ENCODE assay signal across 13 cellular contexts in genomic region chr5:150847334-150847695, GRCh38. TPM values are rescaled to one million over a fixed set of nuclear protein-coding genes. Genes with fewer than 3 reads are reported as not detected.
DNase-seq lines count a peak whose midpoint lies in the region; ATAC-seq, FAIRE-seq and TF ChIP-seq lines count a peak whose summit lies in the region.
"Had no signal": no experiment of that assay in that cellular context is flagged by ENCODE, and none has a peak within 500 bp of the region (broad histone marks: within the 10 kb centered on the region; RNA-seq: fewer than 3 reads in every experiment).

No MANE protein-coding gene starts in this region.

- TF ChIP-seq POLR2A in GM12892 (IDR thresholded peaks at IDR 0.05; ENCODE audit: low read depth, low read length), result no peak
- no peak for TF ChIP-seq POLR2A in GM18505 (IDR thresholded peaks at IDR 0.05; ENCODE audit: borderline replicate concordance, extremely low read depth, insufficient read depth, insufficient read length)

- no peaks in the 10 kb centered on the region for H3K79me1 ChIP-seq in H9 (ENCODE audit: insufficient read depth, low read depth, low read length, poor library complexity, severe bottlenecking)

- H3K79me2 ChIP-seq in H9 (ENCODE audit: insufficient read depth, low read length), result no peaks in the 10 kb centered on the region

- H3K9me3 ChIP-seq in H9 (ENCODE audit: control insufficient read depth, low read depth, low read length) (no peaks in the 10 kb centered on the region), T-helper 17 cell (ENCODE audit: control insufficient read depth, low read length, poor library complexity, severe bottlenecking) (no peaks in the 10 kb centered on the region)
- H3K9me3 ChIP-seq in naive thymus-derived CD4-positive, alpha-beta T cell (ENCODE audit: control insufficient read depth in 2 of 3, low read length in 3 of 3), result no peaks in the 10 kb centered on the region
- H3K9me3 ChIP-seq: SJSA1 had no signal

- H2BK15ac ChIP-seq in H9 (ENCODE audit: low read depth, low read length), result no peak overlapping the region

- no peak overlapping the region for H3K14ac ChIP-seq in H9 (ENCODE audit: insufficient read depth, low read length)

- H2BK5ac ChIP-seq in H9 (ENCODE audit: insufficient read length, low read length), result no peak overlapping the region

- H3K23me2 ChIP-seq in H9 (ENCODE audit: insufficient read length, low read depth, low read length, poor library complexity, severe bottlenecking), result no peaks in the 10 kb centered on the region

- H2BK12ac ChIP-seq in H9 (ENCODE audit: insufficient read length, low read depth, low read length), result no peak overlapping the region

- no peak overlapping the region for H3K27ac ChIP-seq in H9 (ENCODE audit: insufficient read length, low read depth, low read length)
- H3K27ac ChIP-seq in naive thymus-derived CD4-positive, alpha-beta T cell (ENCODE audit: low read depth, low read length), result no peak overlapping the region
- H3K27ac ChIP-seq: brain microvascular endothelial cell, foreskin keratinocyte, SJSA1, WERI-Rb-1 had no signal

- no peaks in the 10 kb centered on the region for H3K27me3 ChIP-seq in H9 (ENCODE audit: insufficient read depth, low read length)
- no peaks in the 10 kb centered on the region for H3K27me3 ChIP-seq in naive thymus-derived CD4-positive, alpha-beta T cell (ENCODE audit: control insufficient read depth in 2 of 2, insufficient read depth in 2 of 2, low read length in 2 of 2)
- H3K27me3 ChIP-seq: brain microvascular endothelial cell, foreskin keratinocyte had no signal

- no peak overlapping the region for H2AK5ac ChIP-seq in H9 (ENCODE audit: insufficient read length, low read length)

- ATAC-seq in activated CD4-positive, alpha-beta T cell treated with anti-CD3 and anti-CD28 coated beads for 36 hours, result no peak
- ATAC-seq in T-helper 17 cell, result no peak
- ATAC-seq in naive thymus-derived CD4-positive, alpha-beta T cell, result no peak
- ATAC-seq in GM18505 (IDR thresholded peaks at IDR 0.05; ENCODE audit: unreplicated experiment), result no peak

- no peak overlapping the region for H3K18ac ChIP-seq in H9 (ENCODE audit: insufficient read length, low read depth, low read length)

- no peak for FAIRE-seq in GM12892 (lab: Jason Lieb, UNC)

- H3K9me3 Mint-ChIP-seq in activated CD4-positive, alpha-beta T cell treated with anti-CD3 and anti-CD28 coated beads for 36 hours (ENCODE audit: low read depth), result no peaks in the 10 kb centered on the region
- H3K9me3 Mint-ChIP-seq in H9, result peaks cover 0 to 2% of the 10 kb centered on the region in 2 experiments; a peak in 2 of 5 replicates
- H3K9me3 Mint-ChIP-seq in naive thymus-derived CD4-positive, alpha-beta T cell, result peaks cover 0 to 8% (median 0%) of the 10 kb centered on the region in 11 donors

- peak overlapping the region; percentile 34 for H3K27ac Mint-ChIP-seq in activated CD4-positive, alpha-beta T cell treated with anti-CD3 and anti-CD28 coated beads for 36 hours
- H3K27ac Mint-ChIP-seq in H9, result no peak overlapping the region; a peak in 1 of 7 replicates
- peak overlapping the region; percentile 57 for H3K27ac Mint-ChIP-seq in T-helper 17 cell
- H3K27ac Mint-ChIP-seq in naive thymus-derived CD4-positive, alpha-beta T cell, result peak overlapping the region in 6 of 9 donors; percentile 65 to 92 (median 80)

- H2AFZ ChIP-seq in H9 (ENCODE audit: low read length), result no peak overlapping the region

- H3K27me3 Mint-ChIP-seq in activated CD4-positive, alpha-beta T cell treated with anti-CD3 and anti-CD28 coated beads for 36 hours, result no peaks in the 10 kb centered on the region
- H3K27me3 Mint-ChIP-seq in H9 (ENCODE audit: low read depth), result peaks cover 10% of the 10 kb centered on the region
- H3K27me3 Mint-ChIP-seq in T-helper 17 cell, result peaks cover 7% of the 10 kb centered on the region
- H3K27me3 Mint-ChIP-seq in naive thymus-derived CD4-positive, alpha-beta T cell, result peaks cover 0 to 3% (median 0%) of the 10 kb centered on the region in 5 donors

- H4K20me1 ChIP-seq in H9 (ENCODE audit: control insufficient read depth, insufficient read depth, insufficient read length), result no peaks in the 10 kb centered on the region

- no peak overlapping the region for H3K23ac ChIP-seq in H9 (ENCODE audit: insufficient read length, low read depth, low read length)

- peaks cover 22% of the 10 kb centered on the region for H3K4me1 Mint-ChIP-seq in activated CD4-positive, alpha-beta T cell treated with anti-CD3 and anti-CD28 coated beads for 36 hours
- H3K4me1 Mint-ChIP-seq in H9 (peaks cover 7 to 8% of the 10 kb centered on the region in 2 experiments), T-helper 17 cell (peaks cover 10% of the 10 kb centered on the region)
- peaks cover 6 to 35% (median 19%) of the 10 kb centered on the region in 7 donors for H3K4me1 Mint-ChIP-seq in naive thymus-derived CD4-positive, alpha-beta T cell

- H4K5ac ChIP-seq in H9 (ENCODE audit: insufficient read length, low read depth, low read length), result no peak overlapping the region

- H3K4me3 Mint-ChIP-seq in activated CD4-positive, alpha-beta T cell treated with anti-CD3 and anti-CD28 coated beads for 36 hours, result peak overlapping the region; percentile 67
- H3K4me3 Mint-ChIP-seq in H9, result no peak overlapping the region
- peak overlapping the region; percentile 79 for H3K4me3 Mint-ChIP-seq in T-helper 17 cell
- H3K4me3 Mint-ChIP-seq in naive thymus-derived CD4-positive, alpha-beta T cell, result peak overlapping the region in 9 of 10 donors; percentile 65 to 93 (median 88)

- H4K91ac ChIP-seq in H9 (ENCODE audit: insufficient read length, low read depth, low read length), result no peak overlapping the region

- no peaks in the 10 kb centered on the region for H3K4me1 ChIP-seq in H9 (ENCODE audit: insufficient read depth, low read length)
- no peaks in the 10 kb centered on the region for H3K4me1 ChIP-seq in naive thymus-derived CD4-positive, alpha-beta T cell (ENCODE audit: control insufficient read depth in 2 of 2, insufficient read depth in 2 of 2, low read length in 2 of 2)
- H3K4me1 ChIP-seq: foreskin keratinocyte, SJSA1 had no signal

- 0 out of 3 replicates have a peak, but pooled peaks have one; percentile 5 for TF ChIP-seq CTCF in H9 (conservative IDR thresholded peaks at IDR 0.05)

- H3K4ac ChIP-seq in H9 (ENCODE audit: low read depth, low read length), result no peak overlapping the region

- POLR2A ChIA-PET in activated CD4-positive, alpha-beta T cell treated with anti-CD3 and anti-CD28 coated beads for 36 hours (lab: Charles Lee), result interaction anchor here (0.6 to 2.7 kb wide), 7 partner anchors 42 to 157 kb away, joined by 6 to 20 read pairs (median 8); partner anchors contain the start of genes DCTN4, RBM22 and SMIM3
- POLR2A ChIA-PET in naive thymus-derived CD4-positive, alpha-beta T cell (lab: Charles Lee), result interaction anchor here (0.7 to 2.2 kb wide), 10 partner anchors 42 to 287 kb away, joined by 3 to 11 read pairs (median 6); partner anchors contain the start of genes RBM22 and SMIM3

- no peaks in the 10 kb centered on the region for H3K36me3 ChIP-seq in naive thymus-derived CD4-positive, alpha-beta T cell (ENCODE audit: control insufficient read depth in 2 of 3, insufficient read depth in 3 of 3, low read length in 3 of 3)
- H3K36me3 ChIP-seq: brain microvascular endothelial cell, SJSA1, WERI-Rb-1 had no signal

- H3K56ac ChIP-seq in H9 (ENCODE audit: insufficient read length, low read depth, low read length), result no peak overlapping the region

- intact Hi-C loops in activated CD4-positive, alpha-beta T cell treated with anti-CD3 and anti-CD28 coated beads for 36 hours (cut with DNase I, micrococcal nuclease), result loop anchor here (1.0 to 5.0 kb wide), 13 partner anchors 46 to 388 kb away; partner anchors contain the start of genes DCTN4 (in 1 of the 2) and RBM22 (in 1 of the 2)
- intact Hi-C loops in naive thymus-derived CD4-positive, alpha-beta T cell (cut with micrococcal nuclease), result loop anchor here (1.0 to 5.0 kb wide), 12 partner anchors 46 to 388 kb away; partner anchors contain the start of genes ANXA6 (in 1 of the 2) and RBM22 (in 1 of the 2)

- H3T11ph ChIP-seq in H9 (ENCODE audit: low read length), result no peak overlapping the region

- H2BK20ac ChIP-seq in H9 (ENCODE audit: low read depth, low read length, poor library complexity, severe bottlenecking), result no peak overlapping the region

- no CpG with 5 or more reads among the region's 5 CpGs for WGBS in H9 (ENCODE audit: extremely low coverage, insufficient read length, low lambda C conversion rate)

- CTCF ChIA-PET in activated CD4-positive, alpha-beta T cell treated with anti-CD3 and anti-CD28 coated beads for 36 hours (lab: Charles Lee), result interaction anchor here (0.6 to 3.5 kb wide), 39 partner anchors 9 to 502 kb away, joined by 3 to 45 read pairs (median 4); partner anchors contain the start of genes RBM22 and SMIM3
- CTCF ChIA-PET in naive thymus-derived CD4-positive, alpha-beta T cell (lab: Charles Lee), result interaction anchor here (0.6 to 3.4 kb wide), 19 partner anchors 37 to 525 kb away, joined by 3 to 59 read pairs (median 6); partner anchors contain the start of genes RBM22 and SMIM3

- H3K36me3 Mint-ChIP-seq in activated CD4-positive, alpha-beta T cell treated with anti-CD3 and anti-CD28 coated beads for 36 hours (ENCODE audit: low read depth), result no peaks in the 10 kb centered on the region
- peaks cover 0 to 3% (median 0%) of the 10 kb centered on the region in 3 experiments; a peak in 2 of 7 replicates for H3K36me3 Mint-ChIP-seq in H9 (ENCODE audit: insufficient read depth in 1 of 3, low read depth in 3 of 3)
- no peaks in the 10 kb centered on the region for H3K36me3 Mint-ChIP-seq in T-helper 17 cell (ENCODE audit: low read depth)
- peaks cover 0 to 9% (median 0%) of the 10 kb centered on the region in 5 donors for H3K36me3 Mint-ChIP-seq in naive thymus-derived CD4-positive, alpha-beta T cell

- H3K9ac ChIP-seq in H9 (ENCODE audit: extremely low read depth, insufficient read length, low read length), result no peak overlapping the region

- no peak overlapping the region for H3K4me2 ChIP-seq in H9 (ENCODE audit: insufficient read depth, insufficient read length, low read length)

- no peak overlapping the region for H2BK120ac ChIP-seq in H9 (ENCODE audit: low read depth, low read length, poor library complexity, severe bottlenecking)

- H4K8ac ChIP-seq in H9 (replicated peaks; ENCODE audit: insufficient read length, low read depth, low read length), result no peak overlapping the region

- no peak for DNase-seq in activated CD4-positive, alpha-beta T cell treated with anti-CD3 and anti-CD28 coated beads for 36 hours
- no peak for DNase-seq in activated CD4-positive, alpha-beta T cell treated with anti-CD3 and anti-CD28 coated beads for 4 hours
- no peak for DNase-seq in H9
- no peak for DNase-seq in T-helper 17 cell
- DNase-seq in naive thymus-derived CD4-positive, alpha-beta T cell, result no peak
- DNase-seq in GM12892 (ENCODE audit: insufficient read length), result no peak
- no peak for DNase-seq in amniotic stem cell (lab: John Stamatoyannopoulos, UW)

- no peak overlapping the region for H3K4me3 ChIP-seq in naive thymus-derived CD4-positive, alpha-beta T cell (ENCODE audit: low read length)
- H3K4me3 ChIP-seq: lung, SJSA1 had no signal

RNA-seq across cellular contexts. Expression of gene IRGM, which starts 1.0 kb away (rescaled TPM):
- total RNA-seq in activated CD4-positive, alpha-beta T cell treated with anti-CD3 and anti-CD28 coated beads for 36 hours, result 1 to 10 TPM; 2.3 to 2.4 TPM
- 0.13 and 0.37 TPM in 2 replicates for total RNA-seq in H9 (2021)
- total RNA-seq in T-helper 17 cell, result 1 to 10 TPM; 2.0 to 2.7 TPM
- total RNA-seq in naive thymus-derived CD4-positive, alpha-beta T cell, result 1 to 10 TPM; 1.1 to 3.6 (median 2.7) TPM
- polyA plus RNA-seq in naive thymus-derived CD4-positive, alpha-beta T cell, result 1 to 10 TPM; 1.2 to 1.5 TPM
- polyA plus RNA-seq in GM12892 (2012; ENCODE audit: missing spikeins), result not detected
- total RNA-seq: foreskin keratinocyte, lung, SJSA1 had no signal
- polyA plus RNA-seq: foreskin keratinocyte had no signal

RNA-seq across cellular contexts. Expression of gene ZNF300, which starts 57.5 kb away (rescaled TPM):
- total RNA-seq in activated CD4-positive, alpha-beta T cell treated with anti-CD3 and anti-CD28 coated beads for 36 hours, result 1 to 10 TPM; 2.4 TPM
- total RNA-seq in H9 (2021) (7.7 and 8.8 TPM in 2 replicates), T-helper 17 cell (1 to 10 TPM; 1.2 to 2.2 TPM)
- total RNA-seq in naive thymus-derived CD4-positive, alpha-beta T cell, result 1 to 10 TPM in 4 of 5 experiments, under 1 TPM in 1; 0.56 to 5.1 (median 2.1) TPM
- under 1 TPM; 0.15 to 0.58 TPM for polyA plus RNA-seq in naive thymus-derived CD4-positive, alpha-beta T cell
- polyA plus RNA-seq in GM12892 (2012; ENCODE audit: missing spikeins), result 0.11 TPM

Comparison
In these comparisons a context has a peak if more than half of its experiments do, and no peak if none do; other contexts are left out.
1. H3K27ac Mint-ChIP-seq: peak in activated CD4-positive, alpha-beta T cell treated with anti-CD3 and anti-CD28 coated beads for 36 hours (single experiment), T-helper 17 cell (single experiment) and naive thymus-derived CD4-positive, alpha-beta T cell (6 of 9); none in H9 (0 of 3).
2. H3K4me3 Mint-ChIP-seq: peak in activated CD4-positive, alpha-beta T cell treated with anti-CD3 and anti-CD28 coated beads for 36 hours (single experiment), T-helper 17 cell (single experiment) and naive thymus-derived CD4-positive, alpha-beta T cell (9 of 10); none in H9 (0 of 2).